Comparison of ENCODE assay signal across 8 cellular contexts in the genomic region with DNA sequence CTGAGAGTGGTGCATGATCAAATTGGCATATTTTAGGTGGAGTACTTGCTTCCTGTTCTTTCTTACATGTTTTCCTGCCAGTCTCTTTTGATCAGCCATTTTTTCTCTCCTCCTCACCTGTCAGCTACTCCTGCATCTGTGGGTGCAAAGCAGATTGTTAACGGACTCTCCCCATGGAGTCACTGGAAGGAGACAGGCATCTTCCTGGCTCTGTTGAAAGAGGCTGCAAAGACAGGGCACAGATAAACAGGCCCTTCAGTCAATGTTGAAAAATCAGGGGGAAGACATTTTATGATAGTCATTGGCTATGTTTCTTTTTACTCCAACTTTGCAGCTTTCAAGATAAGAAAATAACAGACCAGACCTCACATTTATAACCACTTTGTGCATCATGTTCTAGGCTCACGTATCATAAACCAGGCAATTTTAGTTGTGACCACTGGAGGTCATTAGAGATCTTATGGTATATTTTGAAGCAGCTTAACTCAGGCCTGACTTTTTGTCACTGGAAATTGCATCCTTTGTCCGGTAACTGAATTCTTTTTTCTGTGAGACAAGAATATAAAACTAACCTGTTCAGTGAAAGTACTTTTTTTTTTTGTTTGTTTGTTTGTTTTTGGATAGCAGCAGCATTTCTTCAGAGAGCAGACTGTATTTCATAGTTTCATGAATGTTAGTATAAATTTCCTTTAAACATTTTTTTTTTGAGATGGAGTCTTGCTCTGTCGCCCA. TPM values are rescaled to one million over a fixed set of nuclear protein-coding genes. Genes with fewer than 3 reads are reported as not detected.
DNase-seq lines count a peak whose midpoint lies in the region; ATAC-seq and TF ChIP-seq lines count a peak whose summit lies in the region.

No MANE protein-coding gene starts in this region.

- no peaks in the 10 kb centered on the region for H3F3A ChIP-seq in GM23248 (ENCODE audit: insufficient read depth)

- intact Hi-C loops in activated CD4-positive, alpha-beta T cell treated with anti-CD3 and anti-CD28 coated beads for 36 hours (cut with DNase I, micrococcal nuclease), result loop anchor here (1.0 to 10.0 kb wide), 12 partner anchors 56 to 548 kb away; partner anchors contain the start of genes ABRACL (in 2 of the 2), REPS1 (in 2 of the 2) and TXLNB (in 1 of the 2)
- intact Hi-C loops in right lobe of liver (cut with DNase I), result no loop called here

- TF ChIP-seq POLR2A in right lobe of liver (IDR thresholded peaks at IDR 0.05), result no peak

- H3K4me2 ChIP-seq in GM23248 (ENCODE audit: unreplicated experiment), result no peak overlapping the region

- H3K36me3 ChIP-seq in GM23248 (ENCODE audit: low read depth), result no peaks in the 10 kb centered on the region
- H3K36me3 ChIP-seq in right lobe of liver, result no peaks in the 10 kb centered on the region

- 36 to 50% methylated on average over 4 of the region's 4 CpGs for WGBS in GM23248 (ENCODE audit: low coverage in 1 of 2, low lambda C conversion rate in 2 of 2, missing lambda C conversion rate in 2 of 2), 2 experiments
- 17% methylated on average over 3 of the region's 4 CpGs for WGBS in right lobe of liver (ENCODE audit: insufficient coverage, low coverage, low lambda C conversion rate, missing lambda C conversion rate)

- H3K27me3 Mint-ChIP-seq in activated CD4-positive, alpha-beta T cell treated with anti-CD3 and anti-CD28 coated beads for 36 hours, result no peaks in the 10 kb centered on the region
- no peaks in the 10 kb centered on the region for H3K27me3 Mint-ChIP-seq in chondrocyte (ENCODE audit: low read depth)

- peaks cover 24% of the 10 kb centered on the region for H3K4me1 Mint-ChIP-seq in activated CD4-positive, alpha-beta T cell treated with anti-CD3 and anti-CD28 coated beads for 36 hours
- H3K4me1 Mint-ChIP-seq in chondrocyte (ENCODE audit: low read depth), result peaks cover 13% of the 10 kb centered on the region

- H3K9ac ChIP-seq in GM23248, result peak overlapping the region; percentile 28; the same call in 1 of the 2 replicates

- no peak overlapping the region for H3K4me3 Mint-ChIP-seq in activated CD4-positive, alpha-beta T cell treated with anti-CD3 and anti-CD28 coated beads for 36 hours
- H3K4me3 Mint-ChIP-seq in chondrocyte (ENCODE audit: unreplicated experiment), result no peak overlapping the region

- H3K4me1 ChIP-seq in GM23248 (ENCODE audit: insufficient read depth), result peaks cover 8% of the 10 kb centered on the region
- H3K4me1 ChIP-seq in right lobe of liver, result no peaks in the 10 kb centered on the region

- no peaks in the 10 kb centered on the region for H3K9me2 ChIP-seq in GM23248 (ENCODE audit: insufficient read depth)

- TF ChIP-seq CTCF in chondrocyte (IDR thresholded peaks at IDR 0.05) (peak; percentile 90), right lobe of liver (IDR thresholded peaks at IDR 0.05) (peak; percentile 64 to 77 (median 74))

- H3K27ac ChIP-seq in GM23248 (no peak overlapping the region), right lobe of liver (no peak overlapping the region)

- H3K4me3 ChIP-seq in GM23248, result no peak overlapping the region
- no peak overlapping the region for H3K4me3 ChIP-seq in right lobe of liver

- H3K27me3 ChIP-seq in GM23248 (replicated peaks; ENCODE audit: insufficient read depth), result no peaks in the 10 kb centered on the region
- H3K27me3 ChIP-seq in right lobe of liver, result no peaks in the 10 kb centered on the region

- H2AFZ ChIP-seq in GM23248, result peak overlapping the region; percentile 53

- peak; percentile 70 for ATAC-seq in activated CD4-positive, alpha-beta T cell treated with anti-CD3 and anti-CD28 coated beads for 36 hours
- ATAC-seq in right lobe of liver (peak; percentile 83 to 88 (median 86)), GM19324 (IDR thresholded peaks at IDR 0.05; ENCODE audit: low FRiP score, unreplicated experiment) (no peak)

- no peak for DNase-seq in activated CD4-positive, alpha-beta T cell treated with anti-CD3 and anti-CD28 coated beads for 36 hours
- DNase-seq in activated CD4-positive, alpha-beta T cell treated with anti-CD3 and anti-CD28 coated beads, Interleukin-2, amount 50 U/mL, for 48 hours, result no peak
- DNase-seq in GM23248 (peak; percentile 81), Kasumi-1 (lab: John Stamatoyannopoulos, UW) (peak; percentile 84 to 90), OCI-M1 (lab: John Stamatoyannopoulos, UW) (peak; percentile 77), chondrocyte (ENCODE audit: low spot score) (no peak), right lobe of liver (no peak)

- H4K20me1 ChIP-seq in GM23248 (ENCODE audit: insufficient read depth), result no peaks in the 10 kb centered on the region

- CTCF ChIA-PET in activated CD4-positive, alpha-beta T cell treated with anti-CD3 and anti-CD28 coated beads for 36 hours (lab: Charles Lee), result interaction anchor here (0.6 to 3.5 kb wide), 27 partner anchors 11 to 574 kb away, joined by 3 to 18 read pairs (median 3); partner anchors contain the start of genes CCDC28A and CITED2

- POLR2A ChIA-PET in activated CD4-positive, alpha-beta T cell treated with anti-CD3 and anti-CD28 coated beads for 36 hours (lab: Charles Lee), result no interaction called here

- no peaks in the 10 kb centered on the region for H3K9me3 Mint-ChIP-seq in activated CD4-positive, alpha-beta T cell treated with anti-CD3 and anti-CD28 coated beads for 36 hours (ENCODE audit: low read depth)
- no peaks in the 10 kb centered on the region for H3K9me3 Mint-ChIP-seq in chondrocyte (ENCODE audit: low read depth)

- peak overlapping the region; percentile 74 for H3K27ac Mint-ChIP-seq in activated CD4-positive, alpha-beta T cell treated with anti-CD3 and anti-CD28 coated beads for 36 hours
- H3K27ac Mint-ChIP-seq in chondrocyte (ENCODE audit: unreplicated experiment), result peak overlapping the region; percentile 78

- H3K36me3 Mint-ChIP-seq in activated CD4-positive, alpha-beta T cell treated with anti-CD3 and anti-CD28 coated beads for 36 hours (ENCODE audit: low read depth), result no peaks in the 10 kb centered on the region
- no peaks in the 10 kb centered on the region for H3K36me3 Mint-ChIP-seq in chondrocyte (ENCODE audit: low read depth)

- no peaks in the 10 kb centered on the region for H3K79me2 ChIP-seq in GM23248 (ENCODE audit: insufficient read depth)

- no peaks in the 10 kb centered on the region for H3K9me3 ChIP-seq in GM23248 (ENCODE audit: low read depth)
- no peaks in the 10 kb centered on the region for H3K9me3 ChIP-seq in right lobe of liver

- in situ Hi-C loops in GM23248 (cut with MboI), result loop anchor here (10.0 kb wide), 2 partner anchors 169 to 539 kb away; partner anchors contain the start of gene REPS1

RNA-seq across cellular contexts. Expression of gene ECT2L, which starts 20.1 kb away (rescaled TPM):
- total RNA-seq in activated CD4-positive, alpha-beta T cell treated with anti-CD3 and anti-CD28 coated beads for 36 hours, result not detected
- total RNA-seq in GM23248 (2014; rRNA removed; shearing (Covaris generic)), result not detected in 2 replicates
- polyA plus RNA-seq in GM23248 (2016; fragmentation: Nextera tagmentation; extraction: Ambion mirVana), result not detected in 2 replicates
- not detected in 3 replicates for total RNA-seq in chondrocyte
- total RNA-seq in right lobe of liver, result not detected

RNA-seq across cellular contexts. Expression of gene CCDC28A, which starts 42.4 kb away (rescaled TPM):
- total RNA-seq in activated CD4-positive, alpha-beta T cell treated with anti-CD3 and anti-CD28 coated beads for 36 hours, result 10 to 100 TPM; 14.8 to 16.8 TPM
- total RNA-seq in GM23248 (2014; rRNA removed; shearing (Covaris generic)), result 10.4 and 18.2 TPM in 2 replicates
- 14.6 and 15.9 TPM in 2 replicates for polyA plus RNA-seq in GM23248 (2016; fragmentation: Nextera tagmentation; extraction: Ambion mirVana)
- total RNA-seq in chondrocyte (6.2 to 7.1 TPM (median 6.4 TPM) in 3 replicates), right lobe of liver (10 to 100 TPM; 14.6 to 27.1 (median 17.2) TPM)

Comparison
In these comparisons a context has a peak if more than half of its experiments do, and no peak if none do; other contexts are left out.
1. DNase-seq: peak in GM23248 (single experiment), Kasumi-1 (2 of 2) and OCI-M1 (single experiment); none in activated CD4-positive, alpha-beta T cell treated with anti-CD3 and anti-CD28 coated beads for 36 hours (single experiment), activated CD4-positive, alpha-beta T cell treated with anti-CD3 and anti-CD28 coated beads, Interleukin-2, amount 50 U/mL, for 48 hours (0 of 2), chondrocyte (single experiment) and right lobe of liver (0 of 3).
2. intact Hi-C loops: an anchor here in activated CD4-positive, alpha-beta T cell treated with anti-CD3 and anti-CD28 coated beads for 36 hours (1.0 to 10.0 kb wide); none called in right lobe of liver.